28 cellular contexts compared by ENCODE assay signal in the genomic region with DNA sequence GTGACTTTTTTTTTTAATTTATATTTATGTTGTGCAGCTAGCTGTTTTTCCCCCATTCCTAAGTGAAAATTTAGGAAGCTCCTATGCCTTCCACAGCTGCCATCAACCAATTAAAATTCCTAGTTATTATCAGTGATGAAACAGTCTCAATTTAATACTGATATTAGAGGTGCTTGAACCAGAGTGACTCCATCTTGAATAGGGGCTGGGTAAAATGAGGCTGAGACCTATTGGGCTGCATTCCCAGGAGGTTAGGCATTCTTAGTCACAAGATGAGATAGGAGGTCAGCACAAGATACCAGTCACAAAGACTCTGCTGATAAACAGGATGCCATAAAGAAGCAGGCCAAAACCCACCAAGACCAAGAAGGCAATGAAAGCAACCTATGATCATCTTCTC.
"Had no signal": no experiment of that assay in that cellular context is flagged by ENCODE, and none has a peak within 500 bp of the region (broad histone marks: within the 10 kb centered on the region; RNA-seq: fewer than 3 reads in every experiment).

No MANE protein-coding gene starts in this region.

- H3K9me3 ChIP-seq: colonic mucosa, esophagus muscularis mucosa, esophagus squamous epithelium, gastrocnemius medialis, gastroesophageal sphincter, heart left ventricle, heart right ventricle had no signal

- H3K4me3 ChIP-seq: colonic mucosa, coronary artery, dorsolateral prefrontal cortex, esophagus muscularis mucosa, esophagus squamous epithelium, gastrocnemius medialis, gastroesophageal sphincter, heart left ventricle, heart right ventricle had no signal

- ATAC-seq: effector memory CD8-positive, alpha-beta T cell; esophagus mucosa; foreskin keratinocyte; gastrocnemius medialis; gastroesophageal sphincter; heart left ventricle; heart right ventricle had no signal

- H3K27me3 ChIP-seq: colonic mucosa, dorsolateral prefrontal cortex, esophagus muscularis mucosa, esophagus squamous epithelium, gastrocnemius medialis, gastroesophageal sphincter, heart left ventricle, heart right ventricle had no signal

- FAIRE-seq: colon, endometrium, endothelial cell of umbilical vein, frontal cortex had no signal

- DNase-seq: colonic mucosa; cortex of kidney; dermis blood vessel endothelial cell; dorsolateral prefrontal cortex; effector CD4-positive, alpha-beta T cell; effector CD8-positive, alpha-beta T cell; effector memory CD4-positive, alpha-beta T cell; effector memory CD8-positive, alpha-beta T cell; endodermal cell; erythroblast; esophagus squamous epithelium; foreskin fibroblast; foreskin keratinocyte; foreskin melanocyte; gastrocnemius medialis; glutamatergic neuron; head of caudate nucleus; heart left ventricle; heart right ventricle had no signal

- H3K36me3 ChIP-seq: colonic mucosa, esophagus muscularis mucosa, esophagus squamous epithelium, gastrocnemius medialis, gastroesophageal sphincter, heart left ventricle, heart right ventricle had no signal

- H3K27ac ChIP-seq: colonic mucosa, coronary artery, dorsolateral prefrontal cortex, epithelial cell of prostate, esophagus muscularis mucosa, esophagus squamous epithelium, foreskin keratinocyte, gastrocnemius medialis, gastroesophageal sphincter, heart left ventricle, heart right ventricle had no signal

- H3K4me1 ChIP-seq: colonic mucosa, esophagus muscularis mucosa, esophagus squamous epithelium, foreskin keratinocyte, gastrocnemius medialis, gastroesophageal sphincter, heart left ventricle, heart right ventricle had no signal
